Comparison of ENCODE assay signal across 2 cellular contexts in genomic region chr18:37544196-37544595, GRCh38.
TF ChIP-seq lines count a peak whose summit lies in the region.

No MANE protein-coding gene starts in this region.

TF ChIP-seq in GM23338, 12 proteins besides CTCF, POLR2A, EP300 and RAD21:
- TF ChIP-seq JUNB (IDR thresholded peaks at IDR 0.05; ENCODE audit: unreplicated experiment) (no peak), EZH2 (IDR thresholded peaks at IDR 0.05; ENCODE audit: low read depth, unreplicated experiment) (no peak), NANOG (IDR thresholded peaks at IDR 0.05; ENCODE audit: borderline replicate concordance) (no peak), ZNF462 (CRISPR knock-in tag; IDR thresholded peaks at IDR 0.05) (no peak), CREB1 (CRISPR knock-in tag; IDR thresholded peaks at IDR 0.05; ENCODE audit: low read depth) (no peak), ZNF114 (CRISPR knock-in tag; IDR thresholded peaks at IDR 0.05) (no peak), ETS1 (IDR thresholded peaks at IDR 0.05) (no peak), EZH2phosphoT487 (IDR thresholded peaks at IDR 0.05; ENCODE audit: unreplicated experiment) (no peak), REST (IDR thresholded peaks at IDR 0.05; ENCODE audit: unreplicated experiment) (no peak), ZNF331 (CRISPR knock-in tag; IDR thresholded peaks at IDR 0.05; ENCODE audit: low read depth) (no peak), STAT1 (IDR thresholded peaks at IDR 0.05; ENCODE audit: unreplicated experiment) (no peak), POLR2AphosphoS5 (IDR thresholded peaks at IDR 0.05; ENCODE audit: low read depth) (no peak)

TF ChIP-seq in H1, 55 proteins besides CTCF, POLR2A, EP300 and RAD21:
- TF ChIP-seq BACH1 (IDR thresholded peaks at IDR 0.05; ENCODE audit: low read length) (no peak), HDAC6 (IDR thresholded peaks at IDR 0.05; ENCODE audit: low read depth, low read length) (no peak), GTF2F1 (IDR thresholded peaks at IDR 0.05; ENCODE audit: borderline replicate concordance, low read depth, low read length) (no peak), RBBP5 (IDR thresholded peaks at IDR 0.05; ENCODE audit: borderline replicate concordance, low read depth, low read length) (no peak)
